In the genomic region with DNA sequence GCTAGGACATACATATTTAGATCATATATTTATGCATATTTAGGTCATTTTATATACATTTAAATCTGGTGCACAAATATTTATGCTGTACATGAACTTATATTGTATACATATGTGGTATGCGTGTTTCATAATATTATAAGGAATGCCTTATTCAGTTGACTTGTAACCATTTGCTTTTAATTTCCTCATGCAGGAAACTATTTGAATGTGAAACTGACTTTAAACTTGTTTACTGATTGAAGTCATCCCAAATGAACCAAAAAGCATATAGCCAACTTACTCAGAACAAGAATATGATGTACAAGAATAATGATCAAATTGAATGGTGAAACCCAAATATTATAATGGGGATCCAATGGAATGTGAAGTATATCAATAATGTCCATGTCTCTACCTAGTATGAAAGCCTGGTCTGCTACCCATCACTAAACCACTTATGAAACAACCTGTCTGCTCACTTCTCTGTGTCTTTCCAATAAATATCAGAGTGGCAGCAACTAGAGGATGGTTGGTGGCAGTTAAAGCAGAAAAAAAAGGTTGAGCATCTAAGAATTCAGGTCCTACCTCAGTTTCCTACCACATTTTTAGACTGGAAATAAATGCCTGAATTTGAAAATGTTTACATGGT, we compare ENCODE assay signal across 10 cellular contexts. TPM values are rescaled to one million over a fixed set of nuclear protein-coding genes. Genes with fewer than 3 reads are reported as not detected.
DNase-seq lines count a peak whose midpoint lies in the region; ATAC-seq and TF ChIP-seq lines count a peak whose summit lies in the region.
"Had no signal": no experiment of that assay in that cellular context is flagged by ENCODE, and none has a peak within 500 bp of the region (broad histone marks: within the 10 kb centered on the region; RNA-seq: fewer than 3 reads in every experiment).

No MANE protein-coding gene starts in this region.

- TF ChIP-seq CTCF in upper lobe of left lung (IDR thresholded peaks at IDR 0.05) (no peak), ascending aorta (IDR thresholded peaks at IDR 0.05) (no peak)

- ATAC-seq in HG03378 (IDR thresholded peaks at IDR 0.05; ENCODE audit: unreplicated experiment) (peak; percentile 44), esophagus mucosa (peak; percentile 28), upper lobe of left lung (ENCODE audit: low FRiP score in 2 of 2) (peak in 1 of 2 donors; percentile 10)

- H3K4me3 ChIP-seq in upper lobe of left lung = peak overlapping the region in 3 of 4 donors; percentile 30 to 54 (median 49)
- peak overlapping the region in 1 of 2 donors; percentile 46 for H3K4me3 ChIP-seq in ascending aorta

- no peaks in the 10 kb centered on the region for H3K27me3 Mint-ChIP-seq in activated naive CD4-positive, alpha-beta T cell treated with anti-CD3 and anti-CD28 coated beads, Interleukin-2, amount 50 U/mL, for 24 hours

- no peaks in the 10 kb centered on the region for H3K36me3 ChIP-seq in upper lobe of left lung
- no peaks in the 10 kb centered on the region for H3K36me3 ChIP-seq in ascending aorta
- H3K36me3 ChIP-seq: WERI-Rb-1 had no signal

- H3K9me3 ChIP-seq in upper lobe of left lung (no peaks in the 10 kb centered on the region), ascending aorta (no peaks in the 10 kb centered on the region)

- DNase-seq in activated naive CD4-positive, alpha-beta T cell treated with Interleukin-2 at 50 U/mL for 16 hours = no peak
- no peak for DNase-seq in upper lobe of left lung
- DNase-seq in ascending aorta (ENCODE audit: low spot score in 2 of 2) = no peak
- no peak for DNase-seq in NCI-H524 treated with DMSO at 0.1 percent for 48 hours (lab: John Stamatoyannopoulos, UW)
- DNase-seq in D341Med (ENCODE audit: low spot score) = no peak
- DNase-seq: WERI-Rb-1 had no signal

- H3K4me1 ChIP-seq in upper lobe of left lung (peaks cover 0 to 13% (median 7%) of the 10 kb centered on the region in 4 donors), ascending aorta (no peaks in the 10 kb centered on the region)

- no peaks in the 10 kb centered on the region for H3K9me3 Mint-ChIP-seq in activated naive CD4-positive, alpha-beta T cell treated with anti-CD3 and anti-CD28 coated beads, Interleukin-2, amount 50 U/mL, for 24 hours
- H3K9me3 Mint-ChIP-seq: nephron had no signal

- no peak for TF ChIP-seq EP300 in upper lobe of left lung (IDR thresholded peaks at IDR 0.05)

- no peak for TF ChIP-seq POLR2A in upper lobe of left lung (IDR thresholded peaks at IDR 0.05)

- H3K27ac Mint-ChIP-seq in activated naive CD4-positive, alpha-beta T cell treated with anti-CD3 and anti-CD28 coated beads, Interleukin-2, amount 50 U/mL, for 24 hours = peak overlapping the region; percentile 97
- H3K27ac Mint-ChIP-seq: nephron had no signal

- intact Hi-C loops in ascending aorta (cut with DNase I) = no loop called here

- H3K27me3 ChIP-seq in upper lobe of left lung = no peaks in the 10 kb centered on the region
- H3K27me3 ChIP-seq in ascending aorta = no peaks in the 10 kb centered on the region

- WGBS in upper lobe of left lung, 2 donors = 92 to 96% methylated on average over 1 of the region's 1 CpG

- H3K36me3 Mint-ChIP-seq in activated naive CD4-positive, alpha-beta T cell treated with anti-CD3 and anti-CD28 coated beads, Interleukin-2, amount 50 U/mL, for 24 hours = peaks cover 5% of the 10 kb centered on the region

- peaks cover 67% of the 10 kb centered on the region for H3K4me1 Mint-ChIP-seq in activated naive CD4-positive, alpha-beta T cell treated with anti-CD3 and anti-CD28 coated beads, Interleukin-2, amount 50 U/mL, for 24 hours
- H3K4me1 Mint-ChIP-seq: nephron had no signal

- H3K27ac ChIP-seq in upper lobe of left lung (peak overlapping the region; percentile 71 to 82 (median 76)), ascending aorta (no peak overlapping the region)
- H3K27ac ChIP-seq: WERI-Rb-1 had no signal

- H3K4me3 Mint-ChIP-seq in activated naive CD4-positive, alpha-beta T cell treated with anti-CD3 and anti-CD28 coated beads, Interleukin-2, amount 50 U/mL, for 24 hours = peak overlapping the region; percentile 86
- H3K4me3 Mint-ChIP-seq: nephron had no signal

RNA-seq across cellular contexts. Expression of a gene that starts 38.3 kb away (rescaled TPM):
- total RNA-seq in esophagus mucosa (9.1 TPM), upper lobe of left lung (10 to 100 TPM in 3 of 6 donors, 1 to 10 TPM in 3; 4.3 to 17.8 (median 10.2) TPM), ascending aorta (0.21 TPM)

Comparison
In these comparisons a context has a peak if more than half of its experiments do, and no peak if none do; other contexts are left out.
1. H3K27ac ChIP-seq: peak in upper lobe of left lung (4 of 4); none in ascending aorta (0 of 2).